In genomic region chr5:139897982-139898381, GRCh38 we compare ENCODE assay signal across 24 cellular contexts.
DNase-seq lines count a peak whose midpoint lies in the region; ATAC-seq, FAIRE-seq and TF ChIP-seq lines count a peak whose summit lies in the region.
"Had no signal": no experiment of that assay in that cellular context is flagged by ENCODE, and none has a peak within 500 bp of the region (broad histone marks: within the 10 kb centered on the region; RNA-seq: fewer than 3 reads in every experiment).

No MANE protein-coding gene starts in this region.

- H3K36me3 ChIP-seq in bronchial epithelial cell (ENCODE audit: control insufficient read depth, insufficient read depth, low read length) (no peaks in the 10 kb centered on the region), suprapubic skin (no peaks in the 10 kb centered on the region)
- H3K36me3 ChIP-seq: BE2C, BLaER1 had no signal

- no peaks in the 10 kb centered on the region for H3K9me3 ChIP-seq in suprapubic skin
- H3K9me3 ChIP-seq: BE2C, BLaER1, Caco-2 had no signal

- 91% methylated on average over 5 of the region's 6 CpGs for WGBS in suprapubic skin

- no peak for ATAC-seq in central memory CD8-positive, alpha-beta T cell (replicated peaks; ENCODE audit: extremely low read depth, poor library complexity, severe bottlenecking)
- ATAC-seq in sciatic nerve, result no peak
- ATAC-seq: CD8-positive, alpha-beta T cell had no signal

- peaks cover 47% of the 10 kb centered on the region for H3K4me1 Mint-ChIP-seq in central memory CD8-positive, alpha-beta T cell
- H3K4me1 Mint-ChIP-seq: CD14-positive monocyte had no signal

- intact Hi-C loops in sciatic nerve (cut with DNase I), result no loop called here

- H3K4me3 ChIP-seq in bronchial epithelial cell (ENCODE audit: low read depth, low read length), result no peak overlapping the region
- H3K4me3 ChIP-seq in suprapubic skin, result no peak overlapping the region
- H3K4me3 ChIP-seq: BLaER1 had no signal

- DNase-seq in bronchial epithelial cell (ENCODE audit: low read depth) (no peak), sciatic nerve (ENCODE audit: low spot score) (peak; percentile 22), suprapubic skin (ENCODE audit: low spot score in 2 of 2) (peak; percentile 34 to 36), NOMO-1 treated with dmso at 0.1 percent for 144 hours (lab: John Stamatoyannopoulos, UW; ENCODE audit: unreplicated experiment) (no peak), NCI-H1417 treated with DMSO at 0.1 percent for 48 hours (lab: John Stamatoyannopoulos, UW) (no peak), NCI-H2107 (lab: John Stamatoyannopoulos, UW) (no peak)
- DNase-seq in central memory CD8-positive, alpha-beta T cell (ENCODE audit: low spot score in 2 of 2), result no peak
- DNase-seq: 8988T; ACHN; BE2C; C1 segment of cervical spinal cord; Caco-2; Calu3; CD4-positive, alpha-beta T cell; CD8-positive, alpha-beta T cell; DMS79 treated with DMSO at 0.1 percent for 48 hours; GF-D8 had no signal

- TF ChIP-seq CTCF in bronchial epithelial cell (IDR thresholded peaks at IDR 0.05; ENCODE audit: insufficient read depth, low read length, severe bottlenecking) (no peak), suprapubic skin (IDR thresholded peaks at IDR 0.05) (no peak)

- peak overlapping the region; percentile 17 for H3K4me3 Mint-ChIP-seq in central memory CD8-positive, alpha-beta T cell
- H3K4me3 Mint-ChIP-seq: CD14-positive monocyte; CD4-positive, alpha-beta T cell; CD8-positive, alpha-beta T cell had no signal

- H3K27ac Mint-ChIP-seq in central memory CD8-positive, alpha-beta T cell (ENCODE audit: low read depth), result peak overlapping the region; percentile 77
- H3K27ac Mint-ChIP-seq: CD4-positive, alpha-beta T cell; CD8-positive, alpha-beta T cell had no signal

- no peak for TF ChIP-seq EP300 in suprapubic skin (IDR thresholded peaks at IDR 0.05)

- no peaks in the 10 kb centered on the region for H3K9me3 Mint-ChIP-seq in central memory CD8-positive, alpha-beta T cell
- H3K9me3 Mint-ChIP-seq: CD14-positive monocyte; CD4-positive, alpha-beta T cell; CD8-positive, alpha-beta T cell had no signal

- H3K27me3 Mint-ChIP-seq in central memory CD8-positive, alpha-beta T cell, result peaks cover 15% of the 10 kb centered on the region

- peaks cover 6% of the 10 kb centered on the region for H3K36me3 Mint-ChIP-seq in central memory CD8-positive, alpha-beta T cell (ENCODE audit: insufficient read depth)
- H3K36me3 Mint-ChIP-seq: CD14-positive monocyte; CD8-positive, alpha-beta T cell had no signal

- no peak for TF ChIP-seq POLR2A in suprapubic skin (IDR thresholded peaks at IDR 0.05)

- H3K27ac ChIP-seq in suprapubic skin, result no peak overlapping the region
- H3K27ac ChIP-seq: BLaER1 had no signal

- H3K27me3 ChIP-seq in bronchial epithelial cell (ENCODE audit: control insufficient read depth, insufficient read depth, low read length) (peaks cover 17% of the 10 kb centered on the region), suprapubic skin (peaks cover 7% of the 10 kb centered on the region)
- H3K27me3 ChIP-seq: BE2C had no signal

- FAIRE-seq in bronchial epithelial cell (lab: Jason Lieb, UNC), result peak; percentile 92
- FAIRE-seq: A204.1, D721Med, G401.6, GM12891, GM19239 had no signal

- H3K4me1 ChIP-seq in suprapubic skin, result peaks cover 16% of the 10 kb centered on the region
- H3K4me1 ChIP-seq: BLaER1 had no signal

Comparison
In these comparisons a context has a peak if more than half of its experiments do, and no peak if none do; other contexts are left out.
1. DNase-seq: peak in sciatic nerve (single experiment) and suprapubic skin (2 of 2); none in bronchial epithelial cell (single experiment), central memory CD8-positive, alpha-beta T cell (0 of 2), NOMO-1 treated with dmso at 0.1 percent for 144 hours (single experiment), NCI-H1417 treated with DMSO at 0.1 percent for 48 hours (single experiment) and NCI-H2107 (single experiment).